Comparison of ENCODE assay signal across 14 cellular contexts in genomic region chr5:103667068-103667467, GRCh38.
DNase-seq lines count a peak whose midpoint lies in the region; ATAC-seq and TF ChIP-seq lines count a peak whose summit lies in the region.
"Had no signal": no experiment of that assay in that cellular context is flagged by ENCODE, and none has a peak within 500 bp of the region (broad histone marks: within the 10 kb centered on the region; RNA-seq: fewer than 3 reads in every experiment).

No MANE protein-coding gene starts in this region.

- no CpG with 5 or more reads among the region's 3 CpGs for WGBS in neuronal stem cell (ENCODE audit: extremely low coverage in 2 of 2, insufficient read length in 2 of 2, insufficient replicate concordance in 1 of 2), 2 donors

- no peak for TF ChIP-seq CTCF in choroid plexus epithelial cell (conservative IDR thresholded peaks at IDR 0.05; ENCODE audit: low read depth, low read length)

- H3K4me1 Mint-ChIP-seq in activated naive CD8-positive, alpha-beta T cell treated with anti-CD3 and anti-CD28 coated beads for 36 hours = no peaks in the 10 kb centered on the region
- H3K4me1 Mint-ChIP-seq: B cell, brain had no signal

- H3K4me3 ChIP-seq in choroid plexus epithelial cell (ENCODE audit: low read depth, low read length) = no peak overlapping the region
- no peak overlapping the region for H3K4me3 ChIP-seq in neuronal stem cell (ENCODE audit: low read length in 2 of 2)
- H3K4me3 ChIP-seq: gastrocnemius medialis had no signal

- no peak overlapping the region for H2BK12ac ChIP-seq in neuronal stem cell (ENCODE audit: low read length)

- H3K27ac Mint-ChIP-seq in activated naive CD8-positive, alpha-beta T cell treated with anti-CD3 and anti-CD28 coated beads for 36 hours = no peak overlapping the region
- H3K27ac Mint-ChIP-seq: activated CD8-positive, alpha-beta T cell treated with anti-CD3 and anti-CD28 coated beads, Interleukin-2, amount 10 ng/mL, durations not matched to agents 7 days and 5 days; B cell; brain had no signal

- no peak overlapping the region for H3K4ac ChIP-seq in neuronal stem cell (ENCODE audit: low read length)

- no peak overlapping the region for H2AK5ac ChIP-seq in neuronal stem cell (ENCODE audit: low read depth, low read length)

- no peak overlapping the region for H3K18ac ChIP-seq in neuronal stem cell (ENCODE audit: low read length)

- H3K23ac ChIP-seq in neuronal stem cell (ENCODE audit: low read depth, low read length, poor library complexity) = no peak overlapping the region

- peaks cover 15% of the 10 kb centered on the region for H3K9me3 Mint-ChIP-seq in activated naive CD8-positive, alpha-beta T cell treated with anti-CD3 and anti-CD28 coated beads for 36 hours

- no peak overlapping the region for H4K91ac ChIP-seq in neuronal stem cell (ENCODE audit: low read depth, low read length, poor library complexity)

- no peaks in the 10 kb centered on the region for H3K36me3 ChIP-seq in neuronal stem cell (replicated peaks in 1 of 2; ENCODE audit: control insufficient read depth in 2 of 2, insufficient read depth in 2 of 2, low read length in 2 of 2)
- H3K36me3 ChIP-seq: gastrocnemius medialis had no signal

- H3K4me1 ChIP-seq in neuronal stem cell (ENCODE audit: control insufficient read depth in 2 of 2, insufficient read depth in 1 of 2, low read depth in 1 of 2, low read length in 2 of 2) = peaks cover 2 to 6% of the 10 kb centered on the region in 2 donors
- H3K4me1 ChIP-seq: gastrocnemius medialis had no signal

- no peak overlapping the region for H4K8ac ChIP-seq in neuronal stem cell (ENCODE audit: low read depth, low read length)

- no peak overlapping the region for H3K27ac ChIP-seq in neuronal stem cell (replicated peaks; ENCODE audit: low read length)
- H3K27ac ChIP-seq: gastrocnemius medialis had no signal

- no peak overlapping the region for H2BK15ac ChIP-seq in neuronal stem cell (ENCODE audit: low read length)

- H3K9me3 ChIP-seq in neuronal stem cell (replicated peaks in 1 of 2; ENCODE audit: control insufficient read depth in 2 of 2, insufficient read depth in 1 of 2, low read depth in 1 of 2, low read length in 2 of 2) = peaks cover 0 to 3% of the 10 kb centered on the region in 2 donors
- H3K9me3 ChIP-seq: gastrocnemius medialis had no signal

- ATAC-seq in GM21360 (IDR thresholded peaks at IDR 0.05; ENCODE audit: unreplicated experiment) (no peak), HG03442 (IDR thresholded peaks at IDR 0.05; ENCODE audit: unreplicated experiment) (no peak)
- ATAC-seq: activated CD8-positive, alpha-beta T cell treated with anti-CD3 and anti-CD28 coated beads, Interleukin-2, amount 10 ng/mL, durations not matched to agents 7 days and 5 days; gastrocnemius medialis had no signal

- H2BK120ac ChIP-seq in neuronal stem cell (ENCODE audit: low read depth, low read length) = no peak overlapping the region

- no peak overlapping the region for H3K9ac ChIP-seq in neuronal stem cell (ENCODE audit: low read depth, low read length, poor library complexity)

- no peak overlapping the region for H3K4me3 Mint-ChIP-seq in activated naive CD8-positive, alpha-beta T cell treated with anti-CD3 and anti-CD28 coated beads for 36 hours
- H3K4me3 Mint-ChIP-seq: activated CD8-positive, alpha-beta T cell treated with anti-CD3 and anti-CD28 coated beads, Interleukin-2, amount 10 ng/mL, durations not matched to agents 7 days and 5 days; B cell; brain had no signal

- no peaks in the 10 kb centered on the region for H3K79me1 ChIP-seq in neuronal stem cell (ENCODE audit: low read depth, low read length)

- H3K36me3 Mint-ChIP-seq in activated naive CD8-positive, alpha-beta T cell treated with anti-CD3 and anti-CD28 coated beads for 36 hours = no peaks in the 10 kb centered on the region

- H3K27me3 Mint-ChIP-seq in activated naive CD8-positive, alpha-beta T cell treated with anti-CD3 and anti-CD28 coated beads for 36 hours = peaks cover 4% of the 10 kb centered on the region
- H3K27me3 Mint-ChIP-seq: B cell had no signal

- H2BK5ac ChIP-seq in neuronal stem cell (ENCODE audit: low read length) = no peak overlapping the region

- H3K4me2 ChIP-seq in neuronal stem cell (ENCODE audit: insufficient read depth, low read length, poor library complexity, severe bottlenecking) = no peak overlapping the region

- DNase-seq in EL (peak; percentile 9), NCI-H446 treated with DMSO at 0.1 percent for 48 hours (lab: John Stamatoyannopoulos, UW) (peak; percentile 4), choroid plexus epithelial cell (ENCODE audit: low read depth) (peak; percentile 64), neuronal stem cell (ENCODE audit: low spot score) (no peak)
- DNase-seq in activated naive CD8-positive, alpha-beta T cell treated with anti-CD3 and anti-CD28 coated beads for 36 hours = no peak
- no peak for DNase-seq in activated CD4-positive, alpha-beta T cell treated with anti-CD3 and anti-CD28 coated beads, Interleukin-2, amount 50 U/mL, for 4 hours
- DNase-seq: activated CD8-positive, alpha-beta T cell treated with anti-CD3 and anti-CD28 coated beads, Interleukin-2, amount 10 ng/mL, durations not matched to agents 7 days and 5 days; DMS79; gastrocnemius medialis; NCI-H1092 treated with DMSO at 0.1 percent for 48 hours had no signal

- peaks cover 0 to 3% (median 0%) of the 10 kb centered on the region in 3 experiments for H3K27me3 ChIP-seq in neuronal stem cell (ENCODE audit: control insufficient read depth in 3 of 3, insufficient read depth in 3 of 3, low read depth in 1 of 3, low read length in 3 of 3)
- H3K27me3 ChIP-seq: gastrocnemius medialis had no signal

- H2AFZ ChIP-seq in neuronal stem cell (ENCODE audit: low read length) = peak overlapping the region; percentile 21

- no peak overlapping the region for H3K14ac ChIP-seq in neuronal stem cell (ENCODE audit: low read length)

Comparison
In these comparisons a context has a peak if more than half of its experiments do, and no peak if none do; other contexts are left out.
1. DNase-seq: peak in EL (single experiment), NCI-H446 treated with DMSO at 0.1 percent for 48 hours (single experiment) and choroid plexus epithelial cell (single experiment); none in neuronal stem cell (single experiment), activated naive CD8-positive, alpha-beta T cell treated with anti-CD3 and anti-CD28 coated beads for 36 hours (single experiment) and activated CD4-positive, alpha-beta T cell treated with anti-CD3 and anti-CD28 coated beads, Interleukin-2, amount 50 U/mL, for 4 hours (0 of 2).